ENCODE assay signal across 1 cellular context in the genomic region with DNA sequence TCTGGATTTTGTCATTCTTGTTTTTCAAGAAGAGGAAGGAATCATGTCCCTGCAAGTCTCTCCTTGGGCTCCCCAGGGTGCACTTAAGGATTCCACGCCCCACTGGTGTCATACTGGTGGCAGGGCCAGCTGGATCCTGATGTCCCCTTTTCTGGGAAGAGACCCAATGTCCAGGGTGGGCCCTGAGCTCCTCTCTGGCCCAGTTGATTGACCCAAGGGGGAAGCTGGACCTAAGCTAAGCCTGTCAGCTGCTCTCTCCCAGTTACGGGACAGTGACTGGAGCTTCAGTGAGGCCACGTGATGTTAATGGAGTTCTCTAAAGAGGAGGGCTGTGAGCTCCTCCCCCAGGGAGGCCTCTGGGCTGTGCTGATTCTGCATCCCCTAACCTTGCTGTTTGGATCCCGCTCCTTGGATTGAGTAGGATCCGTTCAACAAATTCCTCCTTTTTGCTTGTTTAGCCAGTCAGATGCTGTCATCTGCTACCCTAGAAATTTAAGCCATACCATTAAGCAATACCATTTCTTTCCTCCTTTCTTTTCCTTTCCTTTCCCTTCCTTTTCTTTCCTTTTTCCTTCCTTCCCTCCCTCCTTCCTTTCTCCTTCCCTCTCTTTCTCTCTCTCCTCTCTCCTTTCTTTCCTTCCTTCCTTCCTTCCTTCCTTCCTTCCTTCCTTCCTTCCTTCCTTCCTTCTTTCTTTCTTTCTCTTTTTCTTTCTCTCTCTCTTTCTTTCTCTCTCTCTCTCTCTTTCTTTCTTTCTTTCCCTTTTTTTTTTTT.
A peak's percentile ranks its signal among the peaks of the same experiment; 100 is the strongest.
TF ChIP-seq lines count a peak whose summit lies in the region.

No MANE protein-coding gene starts in this region.

TF ChIP-seq in GM12878, 131 proteins besides CTCF, POLR2A, EP300 and RAD21:
- TF ChIP-seq, protein P1, sequence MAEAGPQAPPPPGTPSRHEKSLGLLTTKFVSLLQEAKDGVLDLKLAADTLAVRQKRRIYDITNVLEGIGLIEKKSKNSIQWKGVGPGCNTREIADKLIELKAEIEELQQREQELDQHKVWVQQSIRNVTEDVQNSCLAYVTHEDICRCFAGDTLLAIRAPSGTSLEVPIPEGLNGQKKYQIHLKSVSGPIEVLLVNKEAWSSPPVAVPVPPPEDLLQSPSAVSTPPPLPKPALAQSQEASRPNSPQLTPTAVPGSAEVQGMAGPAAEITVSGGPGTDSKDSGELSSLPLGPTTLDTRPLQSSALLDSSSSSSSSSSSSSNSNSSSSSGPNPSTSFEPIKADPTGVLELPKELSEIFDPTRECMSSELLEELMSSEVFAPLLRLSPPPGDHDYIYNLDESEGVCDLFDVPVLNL (IDR thresholded peaks at IDR 0.05; ENCODE audit: low read depth, low read length), result no peak
- TF ChIP-seq KAT2A (conservative IDR thresholded peaks at IDR 0.05; ENCODE audit: control insufficient read depth, low read depth, low read length), result no peak
- TF ChIP-seq, protein P2, sequence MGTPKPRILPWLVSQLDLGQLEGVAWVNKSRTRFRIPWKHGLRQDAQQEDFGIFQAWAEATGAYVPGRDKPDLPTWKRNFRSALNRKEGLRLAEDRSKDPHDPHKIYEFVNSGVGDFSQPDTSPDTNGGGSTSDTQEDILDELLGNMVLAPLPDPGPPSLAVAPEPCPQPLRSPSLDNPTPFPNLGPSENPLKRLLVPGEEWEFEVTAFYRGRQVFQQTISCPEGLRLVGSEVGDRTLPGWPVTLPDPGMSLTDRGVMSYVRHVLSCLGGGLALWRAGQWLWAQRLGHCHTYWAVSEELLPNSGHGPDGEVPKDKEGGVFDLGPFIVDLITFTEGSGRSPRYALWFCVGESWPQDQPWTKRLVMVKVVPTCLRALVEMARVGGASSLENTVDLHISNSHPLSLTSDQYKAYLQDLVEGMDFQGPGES (IDR thresholded peaks at IDR 0.05), result no peak
- TF ChIP-seq, protein P3, sequence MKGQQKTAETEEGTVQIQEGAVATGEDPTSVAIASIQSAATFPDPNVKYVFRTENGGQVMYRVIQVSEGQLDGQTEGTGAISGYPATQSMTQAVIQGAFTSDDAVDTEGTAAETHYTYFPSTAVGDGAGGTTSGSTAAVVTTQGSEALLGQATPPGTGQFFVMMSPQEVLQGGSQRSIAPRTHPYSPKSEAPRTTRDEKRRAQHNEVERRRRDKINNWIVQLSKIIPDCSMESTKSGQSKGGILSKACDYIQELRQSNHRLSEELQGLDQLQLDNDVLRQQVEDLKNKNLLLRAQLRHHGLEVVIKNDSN (IDR thresholded peaks at IDR 0.05; ENCODE audit: borderline replicate concordance, extremely low read length, insufficient read depth, low read depth, low read length), result peak; percentile 4
